Comparison of ENCODE assay signal across 34 cellular contexts in the genomic region with DNA sequence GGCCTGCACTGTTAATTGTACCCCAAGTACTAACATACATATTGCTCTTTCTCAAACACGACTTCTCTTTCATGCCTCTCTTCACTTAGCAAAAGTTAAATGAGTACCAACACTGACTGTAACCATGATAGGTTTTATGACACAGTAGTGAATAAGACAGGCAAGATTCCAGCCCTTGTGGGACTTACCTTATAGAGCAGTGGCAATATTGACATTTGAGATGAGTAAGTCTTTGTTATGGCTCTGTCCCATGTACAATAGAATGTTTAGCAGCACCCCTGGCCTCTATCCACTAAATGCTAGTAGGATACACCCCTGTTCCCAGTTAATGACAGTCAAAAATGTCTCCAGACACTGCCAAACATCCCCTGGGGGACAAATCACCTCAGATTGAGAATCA. TPM values are rescaled to one million over a fixed set of nuclear protein-coding genes. Genes with fewer than 3 reads are reported as not detected.
DNase-seq lines count a peak whose midpoint lies in the region; ATAC-seq, FAIRE-seq and TF ChIP-seq lines count a peak whose summit lies in the region.
"Had no signal": no experiment of that assay in that cellular context is flagged by ENCODE, and none has a peak within 500 bp of the region (broad histone marks: within the 10 kb centered on the region; RNA-seq: fewer than 3 reads in every experiment).

No MANE protein-coding gene starts in this region.

- no peaks in the 10 kb centered on the region for H3K36me3 Mint-ChIP-seq in nephron progenitor cell (ENCODE audit: low read depth)
- no peaks in the 10 kb centered on the region for H3K36me3 Mint-ChIP-seq in CD8-positive, alpha-beta memory T cell
- H3K36me3 Mint-ChIP-seq: activated naive CD8-positive, alpha-beta T cell; CD4-positive, CD25-positive, alpha-beta regulatory T cell; naive B cell; T-cell had no signal

- FAIRE-seq in A549 (lab: Jason Lieb, UNC) = peak; percentile 23
- FAIRE-seq: A204.1, colon, D721Med, GM12878, H54, islet of Langerhans had no signal

- no peak overlapping the region for H3K4me3 ChIP-seq in A549
- H3K4me3 ChIP-seq in CD8-positive, alpha-beta memory T cell (ENCODE audit: low read length) = no peak overlapping the region
- H3K4me3 ChIP-seq: cardiac muscle cell, GM12878, SJSA1, upper lobe of left lung had no signal

- H3K27ac Mint-ChIP-seq in nephron progenitor cell = no peak overlapping the region
- no peak overlapping the region for H3K27ac Mint-ChIP-seq in CD8-positive, alpha-beta memory T cell
- H3K27ac Mint-ChIP-seq: activated naive CD8-positive, alpha-beta T cell; CD4-positive, CD25-positive, alpha-beta regulatory T cell; naive B cell; T-cell had no signal

- no peaks in the 10 kb centered on the region for H3K9me3 Mint-ChIP-seq in nephron progenitor cell
- no peaks in the 10 kb centered on the region for H3K9me3 Mint-ChIP-seq in CD8-positive, alpha-beta memory T cell
- H3K9me3 Mint-ChIP-seq: CD4-positive, CD25-positive, alpha-beta regulatory T cell; naive B cell; T-cell had no signal

- CTCF ChIA-PET in A549 (lab: Yijun Ruan, JAX) = interaction anchor here (1.2 kb wide), 1 partner anchor 15 kb away, joined by 3 read pairs; no protein-coding TSS in a partner anchor
- CTCF ChIA-PET in CD8-positive, alpha-beta memory T cell (lab: Charles Lee) = no interaction called here

- POLR2A ChIA-PET in A549 (lab: Yijun Ruan, JAX) = no interaction called here
- POLR2A ChIA-PET in CD8-positive, alpha-beta memory T cell (lab: Charles Lee) = no interaction called here

- no peaks in the 10 kb centered on the region for H3K27me3 ChIP-seq in foreskin keratinocyte
- H3K27me3 ChIP-seq in CD8-positive, alpha-beta memory T cell (ENCODE audit: insufficient read depth, low read length, poor library complexity, severe bottlenecking) = no peaks in the 10 kb centered on the region
- H3K27me3 ChIP-seq: cardiac muscle cell, SJSA1, upper lobe of left lung had no signal

- H3K36me3 ChIP-seq in CD8-positive, alpha-beta memory T cell (ENCODE audit: insufficient read depth, low read length) = no peaks in the 10 kb centered on the region
- H3K36me3 ChIP-seq: cardiac muscle cell, SJSA1, upper lobe of left lung had no signal

- TF ChIP-seq EP300 in A549 (IDR thresholded peaks at IDR 0.05) = no peak; a peak in 1 of 5 replicates

- TF ChIP-seq POLR2A in A549 (IDR thresholded peaks at IDR 0.05; ENCODE audit: low read length) = no peak

- peak in 1 of 2 experiments; percentile 11; a peak in 1 of 5 replicates for TF ChIP-seq RAD21 in A549 (conservative IDR thresholded peaks at IDR 0.05 in 1 of 2, IDR thresholded peaks at IDR 0.05 in 1 of 2)

- H3K4me1 ChIP-seq in A549 (peaks cover 17% of the 10 kb centered on the region), foreskin keratinocyte (peaks cover 7% of the 10 kb centered on the region)
- no peaks in the 10 kb centered on the region for H3K4me1 ChIP-seq in CD8-positive, alpha-beta memory T cell (ENCODE audit: insufficient read depth, low read length)
- H3K4me1 ChIP-seq: upper lobe of left lung had no signal

- peak in 1 of 2 experiments; percentile 21 for DNase-seq in A549 (ENCODE audit: low read depth in 1 of 2, low spot score in 1 of 2)
- peak; percentile 68 for DNase-seq in HT1080 (ENCODE audit: low read depth)
- DNase-seq in foreskin keratinocyte = peak in 1 of 2 donors; percentile 18
- DNase-seq in nephron progenitor cell = no peak
- no peak for DNase-seq in HuH-7 (ENCODE audit: low spot score)
- DNase-seq in CD8-positive, alpha-beta memory T cell = no peak
- DNase-seq in NCI-H2196 treated with DMSO at 0.1 percent for 48 hours (lab: John Stamatoyannopoulos, UW; ENCODE audit: unreplicated experiment) = no peak
- DNase-seq: activated CD4-positive, alpha-beta T cell treated with anti-CD3 and anti-CD28 coated beads for 48 hours; activated effector memory CD4-positive, alpha-beta T cell treated with Interleukin-2 at 50 U/mL for 16 hours; AML-193; CD4-positive, CD25-positive, alpha-beta regulatory T cell; effector CD4-positive, alpha-beta T cell; head of caudate nucleus; left ventricle myocardium superior; midbrain; naive B cell; NCI-H146; NCI-H446; NCI-H774; RPMI8226; stimulated activated naive CD4-positive, alpha-beta T cell; T-cell; upper lobe of left lung had no signal

- H3K4me3 Mint-ChIP-seq in nephron progenitor cell = no peak overlapping the region
- H3K4me3 Mint-ChIP-seq in CD8-positive, alpha-beta memory T cell = no peak overlapping the region
- H3K4me3 Mint-ChIP-seq: activated naive CD8-positive, alpha-beta T cell; CD4-positive, CD25-positive, alpha-beta regulatory T cell; naive B cell; T-cell had no signal

- 11% methylated on average over 1 of the region's 1 CpG for WGBS in A549 (ENCODE audit: missing lambda C conversion rate)

- H3K9me3 ChIP-seq in A549 = no peaks in the 10 kb centered on the region
- no peaks in the 10 kb centered on the region for H3K9me3 ChIP-seq in CD8-positive, alpha-beta memory T cell (ENCODE audit: low read length)
- H3K9me3 ChIP-seq: SJSA1, upper lobe of left lung had no signal

- H3K4me2 ChIP-seq in A549 = peak overlapping the region; percentile 41

- H3K27ac ChIP-seq in A549 = peak overlapping the region in 1 of 2 experiments; percentile 45; a peak in 3 of 6 replicates
- H3K27ac ChIP-seq in foreskin keratinocyte = no peak overlapping the region
- H3K27ac ChIP-seq in CD8-positive, alpha-beta memory T cell (ENCODE audit: low read depth, low read length) = no peak overlapping the region
- H3K27ac ChIP-seq: cardiac muscle cell, HL-60, SJSA1, upper lobe of left lung had no signal

- peaks cover 3% of the 10 kb centered on the region for H3K4me1 Mint-ChIP-seq in nephron progenitor cell
- no peaks in the 10 kb centered on the region for H3K4me1 Mint-ChIP-seq in CD8-positive, alpha-beta memory T cell
- H3K4me1 Mint-ChIP-seq: CD4-positive, CD25-positive, alpha-beta regulatory T cell; naive B cell; T-cell had no signal

- TF ChIP-seq CTCF in A549 (IDR thresholded peaks at IDR 0.05) = no peak
- TF ChIP-seq CTCF in foreskin keratinocyte (conservative IDR thresholded peaks at IDR 0.05) = no peak
- TF ChIP-seq CTCF in nephron progenitor cell (IDR thresholded peaks at IDR 0.05) = no peak

- H3K27me3 Mint-ChIP-seq in nephron progenitor cell (ENCODE audit: low read depth, poor library complexity) = no peaks in the 10 kb centered on the region
- peaks cover 2 to 3% of the 10 kb centered on the region in 2 donors for H3K27me3 Mint-ChIP-seq in CD8-positive, alpha-beta memory T cell
- H3K27me3 Mint-ChIP-seq: CD4-positive, CD25-positive, alpha-beta regulatory T cell; T-cell had no signal

- ATAC-seq in A549 (peak; percentile 66 to 80; a peak in 5 of 6 replicates), SK-N-SH treated with all-trans-retinoic acid at 6 μM for 48 hours (peak; percentile 37; the same call in 1 of the 3 replicates), foreskin keratinocyte (peak; percentile 58)
- ATAC-seq: GM12878, left ventricle myocardium superior, T-cell had no signal

TF ChIP-seq in A549, 52 proteins besides CTCF, POLR2A, EP300 and RAD21 (continues in another document):
- TF ChIP-seq HOXB13 (CRISPR knock-in tag; IDR thresholded peaks at IDR 0.05; ENCODE audit: low read depth) (no peak), FOSL2 (IDR thresholded peaks at IDR 0.05) (0 out of 2 replicates have a peak, but pooled peaks have one; percentile 19), FOSL2 (CRISPR knock-in tag; IDR thresholded peaks at IDR 0.05) (0 out of 2 replicates have a peak, but pooled peaks have one; percentile 19), KDM1A (IDR thresholded peaks at IDR 0.05; ENCODE audit: low read depth) (no peak), HDAC2 (IDR thresholded peaks at IDR 0.05) (no peak), HOXA7 (CRISPR knock-in tag; IDR thresholded peaks at IDR 0.05) (no peak), SMC3 (IDR thresholded peaks at IDR 0.05) (no peak), ZSCAN20 (CRISPR knock-in tag; IDR thresholded peaks at IDR 0.05) (no peak), HEYL (CRISPR knock-in tag; IDR thresholded peaks at IDR 0.05) (no peak), EHMT2 (IDR thresholded peaks at IDR 0.05; ENCODE audit: low read depth) (no peak), KDM5A (IDR thresholded peaks at IDR 0.05) (no peak)
- TF ChIP-seq, protein P1, sequence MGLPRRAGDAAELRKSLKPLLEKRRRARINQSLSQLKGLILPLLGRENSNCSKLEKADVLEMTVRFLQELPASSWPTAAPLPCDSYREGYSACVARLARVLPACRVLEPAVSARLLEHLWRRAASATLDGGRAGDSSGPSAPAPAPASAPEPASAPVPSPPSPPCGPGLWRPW (IDR thresholded peaks at IDR 0.05) = no peak

TF ChIP-seq in SK-N-SH treated with all-trans-retinoic acid at 6 μM for 48 hours, 23 proteins besides CTCF, POLR2A, EP300 and RAD21:
- no peak for TF ChIP-seq ZC3H10 (CRISPR knock-in tag; IDR thresholded peaks at IDR 0.05)
- TF ChIP-seq ZFP3 (CRISPR knock-in tag; IDR thresholded peaks at IDR 0.05) = no peak
- TF ChIP-seq RARB (CRISPR knock-in tag; IDR thresholded peaks at IDR 0.05) = no peak
- no peak for TF ChIP-seq ESRRG (CRISPR knock-in tag; IDR thresholded peaks at IDR 0.05)

RNA-seq across cellular contexts. Expression of a gene that starts 11.9 kb away (rescaled TPM):
- polyA plus RNA-seq in A549 (2011; rRNA removed) (0.07 and 0.14 TPM in 2 replicates), A549 (2017; fragmentation: RNase III; extraction: RNeasy Plus Mini Kit Qiagen cat#74134 plus additional on column Dnase treatment) (not detected in 3 replicates), foreskin keratinocyte (0.37 and 1.4 TPM in 2 replicates)
- polyA plus RNA-seq in A549 (2012; cell fraction: cytosol; rRNA removed) = 0.04 TPM in 1 of 2 replicates, not detected in the other
- 0.04 and 0.26 TPM in 2 replicates for polyA plus RNA-seq in A549 (2012; cell fraction: nucleus; rRNA removed)
- polyA minus RNA-seq in A549 (2011; rRNA and poly(A)+ RNA removed) = 1.7 and 3.9 TPM in 2 replicates
- 0.26 and 0.47 TPM in 2 replicates for total RNA-seq in HT1080 (2014; rRNA removed; shearing (Covaris generic))
- polyA plus RNA-seq in HT1080 (2015; cell fraction: cytosol; rRNA removed) = 2.5 and 3.2 TPM in 2 replicates
- polyA plus RNA-seq in HT1080 (2015; cell fraction: nucleus; rRNA removed) = 18.5 and 22.6 TPM in 2 replicates
- total RNA-seq in foreskin keratinocyte = 0.60 and 1.8 TPM in 2 replicates
- total RNA-seq in CD8-positive, alpha-beta memory T cell = under 1 TPM; 0.09 to 0.18 TPM
- not detected for polyA plus RNA-seq in CD8-positive, alpha-beta memory T cell
- total RNA-seq: CD4-positive, CD25-positive, alpha-beta regulatory T cell had no signal
- polyA plus RNA-seq: CD4-positive, CD25-positive, alpha-beta regulatory T cell had no signal
